In the genomic region with DNA sequence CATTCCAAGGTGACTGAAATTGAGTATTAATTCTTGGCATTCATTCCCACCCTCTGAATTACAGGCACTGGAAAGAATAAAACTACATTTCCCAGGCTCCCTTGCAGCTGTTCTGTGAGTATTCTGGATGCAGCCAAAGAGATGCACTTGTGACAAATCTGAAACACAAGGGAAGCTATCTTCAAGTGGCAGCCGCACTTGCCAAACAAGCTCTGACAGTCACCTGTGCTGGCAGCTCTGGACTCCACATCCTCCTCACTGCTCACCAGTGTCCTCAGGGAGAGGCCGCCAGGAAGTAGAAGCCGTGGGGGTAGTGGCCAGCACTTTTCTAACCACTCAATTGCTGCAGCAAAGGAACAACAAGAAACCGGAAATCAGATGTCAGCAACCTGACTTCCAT, we compare ENCODE assay signal across 15 cellular contexts.
DNase-seq lines count a peak whose midpoint lies in the region; ATAC-seq and TF ChIP-seq lines count a peak whose summit lies in the region.
"Had no signal": no experiment of that assay in that cellular context is flagged by ENCODE, and none has a peak within 500 bp of the region (broad histone marks: within the 10 kb centered on the region; RNA-seq: fewer than 3 reads in every experiment).

No MANE protein-coding gene starts in this region.

- no peaks in the 10 kb centered on the region for H3K79me2 ChIP-seq in fibroblast of lung (ENCODE audit: control insufficient read depth, insufficient read depth, low read length)

- no peak overlapping the region for H3K27ac Mint-ChIP-seq in activated T-cell treated with anti-CD3 and anti-CD28 coated beads, Interleukin-2, amount 50 U/mL, for 72 hours
- H3K27ac Mint-ChIP-seq: activated T-helper 17 cell treated with anti-CD3 and anti-CD28 coated beads, Interleukin-2, amount 50 U/mL, for 72 hours; T-helper 17 cell had no signal

- no peaks in the 10 kb centered on the region for H3K9me3 ChIP-seq in Panc1 (ENCODE audit: control insufficient read depth, insufficient read depth, low read depth, low read length)
- H3K9me3 ChIP-seq in fibroblast of lung (ENCODE audit: control insufficient read depth, insufficient read depth, low read depth, low read length): no peaks in the 10 kb centered on the region
- H3K9me3 ChIP-seq in thyroid gland: no peaks in the 10 kb centered on the region
- H3K9me3 ChIP-seq: vagina had no signal

- no peaks in the 10 kb centered on the region for H3K36me3 ChIP-seq in Panc1 (ENCODE audit: control insufficient read depth, insufficient read depth, low read length)
- no peaks in the 10 kb centered on the region for H3K36me3 ChIP-seq in fibroblast of lung (ENCODE audit: control insufficient read depth, insufficient read depth, low read length)
- H3K36me3 ChIP-seq in thyroid gland: no peaks in the 10 kb centered on the region
- H3K36me3 ChIP-seq: vagina had no signal

- H3K4me1 ChIP-seq in Panc1 (ENCODE audit: control insufficient read depth, insufficient read depth, low read length) (no peaks in the 10 kb centered on the region), fibroblast of lung (ENCODE audit: control insufficient read depth, extremely low read depth, insufficient read depth, low read length) (no peaks in the 10 kb centered on the region), thyroid gland (peaks cover 4 to 6% of the 10 kb centered on the region in 2 donors)
- H3K4me1 ChIP-seq: vagina had no signal

- CTCF ChIA-PET in Panc1 (lab: Charles Lee): no interaction called here

- H3K4me1 Mint-ChIP-seq in activated T-cell treated with anti-CD3 and anti-CD28 coated beads, Interleukin-2, amount 50 U/mL, for 72 hours (ENCODE audit: low read depth): no peaks in the 10 kb centered on the region
- H3K4me1 Mint-ChIP-seq: activated T-helper 17 cell treated with anti-CD3 and anti-CD28 coated beads, Interleukin-2, amount 50 U/mL, for 72 hours; IgD-negative memory B cell; T-helper 17 cell had no signal

- no TSS peak for BruUV-seq in Panc1 (replicated peaks; lab: Mats Ljungman, UMichigan)

- 16 to 22% methylated on average over 4 of the region's 4 CpGs for WGBS in thyroid gland, 2 donors

- H3K9me3 Mint-ChIP-seq in activated T-cell treated with anti-CD3 and anti-CD28 coated beads, Interleukin-2, amount 50 U/mL, for 72 hours: peaks cover 2 to 4% of the 10 kb centered on the region in 2 donors
- H3K9me3 Mint-ChIP-seq: activated T-helper 17 cell treated with anti-CD3 and anti-CD28 coated beads, Interleukin-2, amount 50 U/mL, for 72 hours; IgD-negative memory B cell had no signal

- TF ChIP-seq CTCF in Panc1 (IDR thresholded peaks at IDR 0.05) (no peak), fibroblast of lung (conservative IDR thresholded peaks at IDR 0.05 in 1 of 2, IDR thresholded peaks at IDR 0.05 in 1 of 2; ENCODE audit: low read depth in 1 of 2, low read length in 2 of 2) (no peak), thyroid gland (IDR thresholded peaks at IDR 0.05) (no peak)

- no peaks in the 10 kb centered on the region for H3K27me3 ChIP-seq in Panc1 (ENCODE audit: control insufficient read depth, insufficient read depth, low read length)
- no peaks in the 10 kb centered on the region for H3K27me3 ChIP-seq in fibroblast of lung (ENCODE audit: control insufficient read depth, insufficient read depth, low read length)
- H3K27me3 ChIP-seq in thyroid gland: no peaks in the 10 kb centered on the region
- H3K27me3 ChIP-seq: vagina had no signal

- H3K4me3 ChIP-seq in Panc1 (ENCODE audit: low read depth in 2 of 2, low read length in 2 of 2) (peak overlapping the region; percentile 12 to 46; a peak in 3 of 4 replicates), fibroblast of lung (replicated peaks in 1 of 4; ENCODE audit: control extremely low read depth in 1 of 4, insufficient read depth in 1 of 4, low read depth in 3 of 4, low read length in 4 of 4) (no peak overlapping the region), thyroid gland (replicated peaks in 1 of 3) (no peak overlapping the region)
- H3K4me3 ChIP-seq: vagina had no signal

- in situ Hi-C loops in Panc1 (cut with HindIII; ENCODE audit: low pct_unique_long_range_greater_than_20kb, low sequenced_read_pairs): no loop called here

- H3K27ac ChIP-seq in Panc1 (ENCODE audit: low read length) (no peak overlapping the region), fibroblast of lung (ENCODE audit: insufficient read depth, low read length) (no peak overlapping the region), thyroid gland (peak overlapping the region in 2 of 3 donors; percentile 3 to 28)
- H3K27ac ChIP-seq: vagina had no signal

- H3K9ac ChIP-seq in fibroblast of lung (ENCODE audit: insufficient read depth, low read length): no peak overlapping the region

- H3K27me3 Mint-ChIP-seq in activated T-cell treated with anti-CD3 and anti-CD28 coated beads, Interleukin-2, amount 50 U/mL, for 72 hours (ENCODE audit: low read depth): no peaks in the 10 kb centered on the region
- H3K27me3 Mint-ChIP-seq: IgD-negative memory B cell, T-helper 17 cell had no signal

- DNase-seq in Right ventricle myocardium superior: peak; percentile 37
- no peak for DNase-seq in cardiac septum (ENCODE audit: low spot score)
- DNase-seq in Panc1 (ENCODE audit: low read depth, low spot score): no peak
- no peak for DNase-seq in fibroblast of lung (ENCODE audit: low read depth in 2 of 2)
- peak; percentile 83 to 84 for DNase-seq in thyroid gland
- DNase-seq in NCI-H1048 (lab: John Stamatoyannopoulos, UW): no peak
- DNase-seq in GDM1 (lab: John Stamatoyannopoulos, UW): no peak
- DNase-seq in activated T-cell treated with anti-CD3 and anti-CD28 coated beads, Interleukin-2, amount 50 U/mL, for 72 hours: no peak
- DNase-seq: activated CD4-positive, alpha-beta T cell treated with anti-CD3 and anti-CD28 coated beads, Interleukin-2, amount 50 U/mL, for 1 hour; stimulated activated CD4-positive, alpha-beta T cell treated with anti-CD3 and anti-CD28 coated beads, Interleukin-1b, Interleukin-23, amount 100 ng/mL, for 48 hours; T-helper 17 cell had no signal

- peak in 1 of 2 donors; percentile 4 for TF ChIP-seq POLR2A in thyroid gland (IDR thresholded peaks at IDR 0.05)

- H3K4me2 ChIP-seq in fibroblast of lung (ENCODE audit: extremely low read depth, insufficient read depth, low read length): no peak overlapping the region

- no peak overlapping the region for H3K4me3 Mint-ChIP-seq in activated T-cell treated with anti-CD3 and anti-CD28 coated beads, Interleukin-2, amount 50 U/mL, for 72 hours
- H3K4me3 Mint-ChIP-seq: activated T-helper 17 cell treated with anti-CD3 and anti-CD28 coated beads, Interleukin-2, amount 50 U/mL, for 72 hours; IgD-negative memory B cell; T-helper 17 cell had no signal

- H3K36me3 Mint-ChIP-seq in activated T-cell treated with anti-CD3 and anti-CD28 coated beads, Interleukin-2, amount 50 U/mL, for 72 hours (ENCODE audit: insufficient read depth in 2 of 2): no peaks in the 10 kb centered on the region
- H3K36me3 Mint-ChIP-seq: IgD-negative memory B cell had no signal

- no peaks in the 10 kb centered on the region for H4K20me1 ChIP-seq in fibroblast of lung (ENCODE audit: control insufficient read depth, extremely low read depth, insufficient read depth, low read length)

- H2AFZ ChIP-seq in fibroblast of lung (ENCODE audit: low read length): peak overlapping the region; percentile 53

- peak; percentile 56 for ATAC-seq in Right ventricle myocardium superior (ENCODE audit: poor library complexity)
- ATAC-seq in Panc1: peak; percentile 58; the same call in 1 of the 2 replicates
- no peak for ATAC-seq in activated T-cell treated with anti-CD3 and anti-CD28 coated beads, Interleukin-2, amount 50 U/mL, for 72 hours (replicated peaks in 1 of 2)
- ATAC-seq: activated T-helper 17 cell treated with anti-CD3 and anti-CD28 coated beads, Interleukin-2, amount 50 U/mL, for 72 hours; HCT116; T-helper 17 cell had no signal

- intact Hi-C loops in Right ventricle myocardium superior (cut with DNase I) (no loop called here), cardiac septum (cut with DNase I) (no loop called here), Panc1 (cut with micrococcal nuclease; ENCODE audit: unreplicated experiment) (no loop called here), thyroid gland (cut with DNase I) (no loop called here)

- POLR2A ChIA-PET in Panc1 (lab: Charles Lee): no interaction called here

Comparison
In these comparisons a context has a peak if more than half of its experiments do, and no peak if none do; other contexts are left out.
1. DNase-seq: peak in Right ventricle myocardium superior (single experiment) and thyroid gland (2 of 2); none in cardiac septum (single experiment), Panc1 (single experiment), fibroblast of lung (0 of 2), NCI-H1048 (single experiment), GDM1 (single experiment) and activated T-cell treated with anti-CD3 and anti-CD28 coated beads, Interleukin-2, amount 50 U/mL, for 72 hours (0 of 2).
2. ATAC-seq: peak in Right ventricle myocardium superior (single experiment) and Panc1 (single experiment); none in activated T-cell treated with anti-CD3 and anti-CD28 coated beads, Interleukin-2, amount 50 U/mL, for 72 hours (0 of 2).
3. H3K27ac ChIP-seq: peak in thyroid gland (2 of 3); none in Panc1 (single experiment) and fibroblast of lung (single experiment).
4. H3K4me3 ChIP-seq: peak in Panc1 (2 of 2); none in fibroblast of lung (0 of 4) and thyroid gland (0 of 3).